31 cellular contexts compared by ENCODE assay signal in genomic region chr7:50461695-50462094, GRCh38. TPM values are rescaled to one million over a fixed set of nuclear protein-coding genes. Genes with fewer than 3 reads are reported as not detected.
DNase-seq lines count a peak whose midpoint lies in the region; ATAC-seq lines count a peak whose summit lies in the region.
"Had no signal": no experiment of that assay in that cellular context is flagged by ENCODE, and none has a peak within 500 bp of the region (broad histone marks: within the 10 kb centered on the region; RNA-seq: fewer than 3 reads in every experiment).

No MANE protein-coding gene starts in this region.

- H3K4me1 Mint-ChIP-seq in activated naive CD8-positive, alpha-beta T cell treated with anti-CD3 and anti-CD28 coated beads for 36 hours: peaks cover 2% of the 10 kb centered on the region
- peaks cover 2% of the 10 kb centered on the region for H3K4me1 Mint-ChIP-seq in activated naive CD8-positive, alpha-beta T cell treated with anti-CD3 and anti-CD28 coated beads, Interleukin-2, amount 50 U/mL, for 24 hours
- H3K4me1 Mint-ChIP-seq in stimulated activated naive CD8-positive, alpha-beta T cell treated with anti-CD3 and anti-CD28 coated beads, Interleukin-15, amount 100 ng/mL, for 72 hours: peaks cover 6% of the 10 kb centered on the region
- no peaks in the 10 kb centered on the region for H3K4me1 Mint-ChIP-seq in activated T-helper 17 cell treated with anti-CD3 and anti-CD28 coated beads, Interleukin-2, amount 50 U/mL, for 72 hours
- H3K4me1 Mint-ChIP-seq in stimulated activated naive B cell treated with anti-CD40 and anti-IgM and Interleukin-4, amounts not matched to agents 10 μg/mL and 1 μg/mL and 100 μg/mL, for 72 hours: peaks cover 0 to 5% of the 10 kb centered on the region in 2 donors
- H3K4me1 Mint-ChIP-seq: CD4-positive, alpha-beta memory T cell; CD8-positive, alpha-beta memory T cell had no signal

- H3K36me3 Mint-ChIP-seq in activated naive CD8-positive, alpha-beta T cell treated with anti-CD3 and anti-CD28 coated beads for 36 hours: no peaks in the 10 kb centered on the region
- no peaks in the 10 kb centered on the region for H3K36me3 Mint-ChIP-seq in activated naive CD8-positive, alpha-beta T cell treated with anti-CD3 and anti-CD28 coated beads, Interleukin-2, amount 50 U/mL, for 24 hours (ENCODE audit: low read depth)
- no peaks in the 10 kb centered on the region for H3K36me3 Mint-ChIP-seq in activated T-helper 17 cell treated with anti-CD3 and anti-CD28 coated beads, Interleukin-2, amount 50 U/mL, for 72 hours (ENCODE audit: low read depth)
- no peaks in the 10 kb centered on the region for H3K36me3 Mint-ChIP-seq in stimulated activated naive B cell treated with anti-CD40 and anti-IgM and Interleukin-4, amounts not matched to agents 10 μg/mL and 1 μg/mL and 100 μg/mL, for 72 hours
- H3K36me3 Mint-ChIP-seq: CD14-positive monocyte; CD4-positive, alpha-beta memory T cell; CD4-positive, CD25-positive, alpha-beta regulatory T cell; CD8-positive, alpha-beta T cell had no signal

- no peaks in the 10 kb centered on the region for H3K9me3 Mint-ChIP-seq in activated naive CD8-positive, alpha-beta T cell treated with anti-CD3 and anti-CD28 coated beads for 36 hours
- no peaks in the 10 kb centered on the region for H3K9me3 Mint-ChIP-seq in activated naive CD8-positive, alpha-beta T cell treated with anti-CD3 and anti-CD28 coated beads, Interleukin-2, amount 50 U/mL, for 24 hours
- H3K9me3 Mint-ChIP-seq in stimulated activated naive CD8-positive, alpha-beta T cell treated with anti-CD3 and anti-CD28 coated beads, Interleukin-15, amount 100 ng/mL, for 72 hours: no peaks in the 10 kb centered on the region
- H3K9me3 Mint-ChIP-seq in activated T-helper 17 cell treated with anti-CD3 and anti-CD28 coated beads, Interleukin-2, amount 50 U/mL, for 72 hours: no peaks in the 10 kb centered on the region
- H3K9me3 Mint-ChIP-seq in stimulated activated naive B cell treated with anti-CD40 and anti-IgM and Interleukin-4, amounts not matched to agents 10 μg/mL and 1 μg/mL and 100 μg/mL, for 72 hours: no peaks in the 10 kb centered on the region
- H3K9me3 Mint-ChIP-seq: CD4-positive, alpha-beta memory T cell; CD4-positive, alpha-beta T cell; CD8-positive, alpha-beta memory T cell; CD8-positive, alpha-beta T cell had no signal

- no peaks in the 10 kb centered on the region for H3K27me3 Mint-ChIP-seq in activated naive CD8-positive, alpha-beta T cell treated with anti-CD3 and anti-CD28 coated beads for 36 hours
- no peaks in the 10 kb centered on the region for H3K27me3 Mint-ChIP-seq in activated naive CD8-positive, alpha-beta T cell treated with anti-CD3 and anti-CD28 coated beads, Interleukin-2, amount 50 U/mL, for 24 hours
- no peaks in the 10 kb centered on the region for H3K27me3 Mint-ChIP-seq in stimulated activated naive CD8-positive, alpha-beta T cell treated with anti-CD3 and anti-CD28 coated beads, Interleukin-15, amount 100 ng/mL, for 72 hours
- peaks cover 3% of the 10 kb centered on the region for H3K27me3 Mint-ChIP-seq in activated T-helper 17 cell treated with anti-CD3 and anti-CD28 coated beads, Interleukin-2, amount 50 U/mL, for 72 hours
- peaks cover 0 to 3% of the 10 kb centered on the region in 2 donors for H3K27me3 Mint-ChIP-seq in stimulated activated naive B cell treated with anti-CD40 and anti-IgM and Interleukin-4, amounts not matched to agents 10 μg/mL and 1 μg/mL and 100 μg/mL, for 72 hours
- H3K27me3 Mint-ChIP-seq: CD4-positive, alpha-beta T cell had no signal

- ATAC-seq in activated naive CD8-positive, alpha-beta T cell treated with anti-CD3 and anti-CD28 coated beads, Interleukin-2, amount 50 U/mL, for 24 hours: no peak
- no peak for ATAC-seq in stimulated activated naive CD8-positive, alpha-beta T cell treated with anti-CD3 and anti-CD28 coated beads, Interleukin-15, amount 100 ng/mL, for 72 hours
- no peak for ATAC-seq in stimulated activated naive CD8-positive, alpha-beta T cell treated with anti-CD3 and anti-CD28 coated beads, Interleukin-15, Interleukin-2, amounts not matched to agents 100 U/mL and 50 U/mL, for 24 hours
- ATAC-seq in activated T-helper 17 cell treated with anti-CD3 and anti-CD28 coated beads, Interleukin-2, amount 50 U/mL, for 72 hours (replicated peaks): peak; percentile 24
- peak in 1 of 2 donors; percentile 61 for ATAC-seq in stimulated activated naive B cell treated with anti-CD40 and anti-IgM and Interleukin-4, amounts not matched to agents 10 μg/mL and 1 μg/mL and 100 μg/mL, for 72 hours (replicated peaks)
- no peak for ATAC-seq in HG02678 (IDR thresholded peaks at IDR 0.05; ENCODE audit: unreplicated experiment)
- ATAC-seq: A549; CD8-positive, alpha-beta T cell had no signal

- DNase-seq in activated naive CD8-positive, alpha-beta T cell treated with anti-CD3 and anti-CD28 coated beads for 36 hours: no peak
- DNase-seq in activated naive CD8-positive, alpha-beta T cell treated with anti-CD3 and anti-CD28 coated beads, Interleukin-2, amount 50 U/mL, for 24 hours: no peak
- no peak for DNase-seq in stimulated activated naive CD8-positive, alpha-beta T cell treated with anti-CD3 and anti-CD28 coated beads, Interleukin-15, amount 100 ng/mL, for 72 hours
- DNase-seq in stimulated activated naive CD8-positive, alpha-beta T cell treated with anti-CD3 and anti-CD28 coated beads, Interleukin-15, Interleukin-2, amounts not matched to agents 100 U/mL and 50 U/mL, for 24 hours: no peak
- no peak for DNase-seq in stimulated activated naive B cell treated with anti-CD40 and anti-IgM and Interleukin-4, amounts not matched to agents 10 μg/mL and 1 μg/mL and 100 μg/mL, for 72 hours
- no peak for DNase-seq in ureter (ENCODE audit: low spot score)
- DNase-seq: 8988T; ACHN; AML-193; BE2C; C1 segment of cervical spinal cord; Caco-2; Calu3; CD4-positive, alpha-beta memory T cell; CD4-positive, alpha-beta T cell; CD8-positive, alpha-beta memory T cell; CD8-positive, alpha-beta T cell; COR-L47; DMS 273 treated with DMSO at 0.1 percent for 48 hours; DMS153; DMS53; DMS79; DMS79 treated with DMSO at 0.1 percent for 48 hours; DND-41; EL had no signal

- H3K27ac Mint-ChIP-seq in activated naive CD8-positive, alpha-beta T cell treated with anti-CD3 and anti-CD28 coated beads for 36 hours: no peak overlapping the region
- no peak overlapping the region for H3K27ac Mint-ChIP-seq in activated naive CD8-positive, alpha-beta T cell treated with anti-CD3 and anti-CD28 coated beads, Interleukin-2, amount 50 U/mL, for 24 hours
- peak overlapping the region; percentile 48 to 87 for H3K27ac Mint-ChIP-seq in stimulated activated naive CD8-positive, alpha-beta T cell treated with anti-CD3 and anti-CD28 coated beads, Interleukin-15, amount 100 ng/mL, for 72 hours
- H3K27ac Mint-ChIP-seq in activated T-helper 17 cell treated with anti-CD3 and anti-CD28 coated beads, Interleukin-2, amount 50 U/mL, for 72 hours: no peak overlapping the region
- H3K27ac Mint-ChIP-seq in stimulated activated naive B cell treated with anti-CD40 and anti-IgM and Interleukin-4, amounts not matched to agents 10 μg/mL and 1 μg/mL and 100 μg/mL, for 72 hours: peak overlapping the region; percentile 84
- H3K27ac Mint-ChIP-seq: B cell; CD14-positive monocyte; CD4-positive, alpha-beta memory T cell; CD4-positive, alpha-beta T cell; CD4-positive, CD25-positive, alpha-beta regulatory T cell; CD8-positive, alpha-beta memory T cell; CD8-positive, alpha-beta T cell had no signal

- peak overlapping the region; percentile 0 for H3K4me3 Mint-ChIP-seq in activated naive CD8-positive, alpha-beta T cell treated with anti-CD3 and anti-CD28 coated beads for 36 hours
- no peak overlapping the region for H3K4me3 Mint-ChIP-seq in activated naive CD8-positive, alpha-beta T cell treated with anti-CD3 and anti-CD28 coated beads, Interleukin-2, amount 50 U/mL, for 24 hours
- H3K4me3 Mint-ChIP-seq in stimulated activated naive CD8-positive, alpha-beta T cell treated with anti-CD3 and anti-CD28 coated beads, Interleukin-15, amount 100 ng/mL, for 72 hours: no peak overlapping the region
- H3K4me3 Mint-ChIP-seq in activated T-helper 17 cell treated with anti-CD3 and anti-CD28 coated beads, Interleukin-2, amount 50 U/mL, for 72 hours: no peak overlapping the region
- no peak overlapping the region for H3K4me3 Mint-ChIP-seq in stimulated activated naive B cell treated with anti-CD40 and anti-IgM and Interleukin-4, amounts not matched to agents 10 μg/mL and 1 μg/mL and 100 μg/mL, for 72 hours
- H3K4me3 Mint-ChIP-seq: B cell; CD14-positive monocyte; CD4-positive, alpha-beta memory T cell; CD4-positive, alpha-beta T cell; CD4-positive, CD25-positive, alpha-beta regulatory T cell; CD8-positive, alpha-beta memory T cell; CD8-positive, alpha-beta T cell had no signal

RNA-seq across cellular contexts. Expression of gene FIGNL1, which starts 11.5 kb away (rescaled TPM):
- total RNA-seq in activated naive CD8-positive, alpha-beta T cell treated with anti-CD3 and anti-CD28 coated beads for 36 hours: 10 to 100 TPM; 47.5 to 47.6 TPM
- total RNA-seq in activated T-helper 17 cell treated with anti-CD3 and anti-CD28 coated beads, Interleukin-2, amount 50 U/mL, for 72 hours: 10 to 100 TPM; 51.9 to 62.5 TPM
- total RNA-seq in ureter: 8.8 TPM

Comparison
In these comparisons a context has a peak if more than half of its experiments do, and no peak if none do; other contexts are left out.
1. H3K27ac Mint-ChIP-seq: peak in stimulated activated naive CD8-positive, alpha-beta T cell treated with anti-CD3 and anti-CD28 coated beads, Interleukin-15, amount 100 ng/mL, for 72 hours (2 of 2) and stimulated activated naive B cell treated with anti-CD40 and anti-IgM and Interleukin-4, amounts not matched to agents 10 μg/mL and 1 μg/mL and 100 μg/mL, for 72 hours (single experiment); none in activated naive CD8-positive, alpha-beta T cell treated with anti-CD3 and anti-CD28 coated beads for 36 hours (single experiment), activated naive CD8-positive, alpha-beta T cell treated with anti-CD3 and anti-CD28 coated beads, Interleukin-2, amount 50 U/mL, for 24 hours (single experiment) and activated T-helper 17 cell treated with anti-CD3 and anti-CD28 coated beads, Interleukin-2, amount 50 U/mL, for 72 hours (single experiment).